Comparison of ENCODE assay signal across 31 cellular contexts in genomic region chr10:29353291-29353690, GRCh38.
"Had no signal": no experiment of that assay in that cellular context is flagged by ENCODE, and none has a peak within 500 bp of the region (broad histone marks: within the 10 kb centered on the region; RNA-seq: fewer than 3 reads in every experiment).

No MANE protein-coding gene starts in this region.

- H3K27ac Mint-ChIP-seq: activated naive CD4-positive, alpha-beta T cell treated with anti-CD3 and anti-CD28 coated beads, Interleukin-2, amount 10 ng/mL, durations not matched to agents 7 days and 5 days; activated naive CD8-positive, alpha-beta T cell treated with anti-CD3 and anti-CD28 coated beads, Interleukin-2, amount 10 ng/mL, durations not matched to agents 7 days and 5 days; activated T-helper 1 cell treated with anti-CD3 and anti-CD28 coated beads, Interleukin-12 subunit alpha, Interleukin-12 subunit beta, Interleukin-2, Interleukin-4 antibody, amounts not matched to agents 30 ng/mL and 10 ng/mL and 1 ng/mL, durations not matched to agents 14 hours and 24 hours and 36 hours; progenitor cell of endocrine pancreas; T-helper 2 cell treated with Interferon-gamma antibody and Interleukin-4, amounts not matched to agents 5 μg/mL and 100 μg/mL, for 36 hours had no signal

- FAIRE-seq: astrocyte, colon, endometrium, kidney had no signal

- ATAC-seq: gastroesophageal sphincter, left colon, mucosa of descending colon had no signal

- H3K27me3 ChIP-seq: gastroesophageal sphincter, transverse colon had no signal

- H3K27ac ChIP-seq: epithelial cell of prostate, esophagus squamous epithelium, gastroesophageal sphincter, transverse colon, VCaP had no signal

- H3K27me3 Mint-ChIP-seq: progenitor cell of endocrine pancreas had no signal

- H3K4me1 ChIP-seq: esophagus squamous epithelium had no signal

- H3K9me3 ChIP-seq: esophagus squamous epithelium, gastroesophageal sphincter, mucosa of descending colon, transverse colon had no signal

- H3K9me3 Mint-ChIP-seq: activated naive CD4-positive, alpha-beta T cell treated with anti-CD3 and anti-CD28 coated beads, Interleukin-2, amount 10 ng/mL, durations not matched to agents 7 days and 5 days; activated naive CD8-positive, alpha-beta T cell treated with anti-CD3 and anti-CD28 coated beads, Interleukin-2, amount 10 ng/mL, durations not matched to agents 7 days and 5 days; activated T-helper 1 cell treated with anti-CD3 and anti-CD28 coated beads, Interleukin-12 subunit alpha, Interleukin-12 subunit beta, Interleukin-2, Interleukin-4 antibody, amounts not matched to agents 30 ng/mL and 10 ng/mL and 1 ng/mL, durations not matched to agents 14 hours and 24 hours and 36 hours; nephron; T-helper 2 cell treated with Interferon-gamma antibody and Interleukin-4, amounts not matched to agents 5 μg/mL and 100 μg/mL, for 36 hours had no signal

- DNase-seq: activated CD4-positive, alpha-beta T cell treated with anti-CD3 and anti-CD28 coated beads for 48 hours; activated CD4-positive, alpha-beta T cell treated with anti-CD3 and anti-CD28 coated beads, Interleukin-2, amount 50 U/mL, for 48 hours; activated CD8-positive, alpha-beta memory T cell treated with anti-CD3 and anti-CD28 coated beads for 24 hours; activated effector memory CD4-positive, alpha-beta T cell treated with anti-CD3 and anti-CD28 coated beads, Interleukin-2, amount 50 U/mL, for 16 hours; activated naive CD4-positive, alpha-beta T cell treated with anti-CD3 and anti-CD28 coated beads, Interleukin-2, amount 10 ng/mL, durations not matched to agents 7 days and 5 days; activated naive CD8-positive, alpha-beta T cell treated with anti-CD3 and anti-CD28 coated beads, Interleukin-2, amount 10 ng/mL, durations not matched to agents 7 days and 5 days; caudate nucleus; dermis blood vessel endothelial cell; effector CD4-positive, alpha-beta T cell; esophagus squamous epithelium; hippocampal formation; kidney; left colon; mesendoderm; mucosa of descending colon; stimulated activated CD4-positive, alpha-beta T cell treated with anti-CD3 and anti-CD28 coated beads, Interleukin-15, amount 100 ng/mL, for 24 hours; stimulated activated CD4-positive, alpha-beta T cell treated with anti-CD3 and anti-CD28 coated beads, Interleukin-2, amount 100 ng/mL, for 24 hours; stimulated activated naive CD4-positive, alpha-beta T cell; T-helper 1 cell; transverse colon had no signal

- H3K36me3 ChIP-seq: esophagus squamous epithelium, gastroesophageal sphincter, transverse colon had no signal

- H3K36me3 Mint-ChIP-seq: activated naive CD4-positive, alpha-beta T cell treated with anti-CD3 and anti-CD28 coated beads, Interleukin-2, amount 10 ng/mL, durations not matched to agents 7 days and 5 days; activated naive CD8-positive, alpha-beta T cell treated with anti-CD3 and anti-CD28 coated beads, Interleukin-2, amount 10 ng/mL, durations not matched to agents 7 days and 5 days had no signal

- H3K4me3 Mint-ChIP-seq: activated naive CD4-positive, alpha-beta T cell treated with anti-CD3 and anti-CD28 coated beads, Interleukin-2, amount 10 ng/mL, durations not matched to agents 7 days and 5 days; activated naive CD8-positive, alpha-beta T cell treated with anti-CD3 and anti-CD28 coated beads, Interleukin-2, amount 10 ng/mL, durations not matched to agents 7 days and 5 days; activated T-helper 1 cell treated with anti-CD3 and anti-CD28 coated beads, Interleukin-12 subunit alpha, Interleukin-12 subunit beta, Interleukin-2, Interleukin-4 antibody, amounts not matched to agents 30 ng/mL and 10 ng/mL and 1 ng/mL, durations not matched to agents 14 hours and 24 hours and 36 hours; nephron; T-helper 2 cell treated with Interferon-gamma antibody and Interleukin-4, amounts not matched to agents 5 μg/mL and 100 μg/mL, for 36 hours had no signal

- H3K4me3 ChIP-seq: esophagus squamous epithelium, gastroesophageal sphincter, lung, mucosa of descending colon, transverse colon had no signal

- H3K4me1 Mint-ChIP-seq: activated naive CD4-positive, alpha-beta T cell treated with anti-CD3 and anti-CD28 coated beads, Interleukin-2, amount 10 ng/mL, durations not matched to agents 7 days and 5 days; activated naive CD8-positive, alpha-beta T cell treated with anti-CD3 and anti-CD28 coated beads, Interleukin-2, amount 10 ng/mL, durations not matched to agents 7 days and 5 days had no signal
